18 cellular contexts compared by ENCODE assay signal in the genomic region with DNA sequence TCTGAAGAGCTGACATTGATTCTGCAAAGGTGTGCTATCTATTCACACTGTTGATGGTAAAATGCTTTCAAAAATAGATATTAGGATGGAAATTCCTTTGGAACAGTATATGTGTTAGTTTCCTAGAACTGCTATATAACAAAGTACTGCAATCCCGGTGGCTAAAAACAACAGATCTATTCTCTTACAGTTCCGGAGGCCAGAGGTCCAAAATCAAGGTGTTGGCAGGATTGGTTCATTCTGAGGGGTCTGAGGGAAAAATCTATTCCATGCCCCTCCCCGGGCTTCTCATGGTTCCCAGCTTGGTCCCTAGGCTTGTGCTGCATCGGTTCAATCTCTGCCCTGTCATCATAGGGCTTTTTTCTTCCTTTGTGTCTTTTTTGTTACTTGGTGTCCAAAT.
A peak's percentile ranks its signal among the peaks of the same experiment; 100 is the strongest.
DNase-seq lines count a peak whose midpoint lies in the region; ATAC-seq and TF ChIP-seq lines count a peak whose summit lies in the region.
"Had no signal": no experiment of that assay in that cellular context is flagged by ENCODE, and none has a peak within 500 bp of the region (broad histone marks: within the 10 kb centered on the region; RNA-seq: fewer than 3 reads in every experiment).

No MANE protein-coding gene starts in this region.

- peaks cover 40% of the 10 kb centered on the region for H3K36me3 Mint-ChIP-seq in CD4-positive, CD25-positive, alpha-beta regulatory T cell
- H3K36me3 Mint-ChIP-seq in CD8-positive, alpha-beta T cell, result peaks cover 37% of the 10 kb centered on the region
- H3K36me3 Mint-ChIP-seq in central memory CD8-positive, alpha-beta T cell (ENCODE audit: insufficient read depth), result peaks cover 7% of the 10 kb centered on the region
- H3K36me3 Mint-ChIP-seq in nephron progenitor cell (ENCODE audit: low read depth), result peaks cover 29% of the 10 kb centered on the region

- H3K27me3 ChIP-seq in CD4-positive, CD25-positive, alpha-beta regulatory T cell (ENCODE audit: control insufficient read depth, insufficient read depth, low read length), result no peaks in the 10 kb centered on the region
- H3K27me3 ChIP-seq in CD8-positive, alpha-beta T cell (ENCODE audit: insufficient read depth, low read length), result no peaks in the 10 kb centered on the region
- H3K27me3 ChIP-seq: body of pancreas had no signal

- no peaks in the 10 kb centered on the region for H3K36me3 ChIP-seq in CD4-positive, CD25-positive, alpha-beta regulatory T cell (ENCODE audit: control insufficient read depth, insufficient read depth, low read length)
- H3K36me3 ChIP-seq in CD8-positive, alpha-beta T cell (ENCODE audit: insufficient read depth, low read length), result no peaks in the 10 kb centered on the region
- H3K36me3 ChIP-seq: thoracic aorta had no signal

- H3K27me3 Mint-ChIP-seq in CD4-positive, CD25-positive, alpha-beta regulatory T cell, result no peaks in the 10 kb centered on the region
- no peaks in the 10 kb centered on the region for H3K27me3 Mint-ChIP-seq in CD8-positive, alpha-beta T cell (ENCODE audit: low read depth)
- H3K27me3 Mint-ChIP-seq in central memory CD8-positive, alpha-beta T cell, result no peaks in the 10 kb centered on the region
- peaks cover 3% of the 10 kb centered on the region for H3K27me3 Mint-ChIP-seq in nephron progenitor cell (ENCODE audit: low read depth, poor library complexity)
- H3K27me3 Mint-ChIP-seq: IgD-negative memory B cell had no signal

- peaks cover 49% of the 10 kb centered on the region for H3K4me1 ChIP-seq in CD4-positive, CD25-positive, alpha-beta regulatory T cell (ENCODE audit: control insufficient read depth, insufficient read depth, low read length, poor library complexity, severe bottlenecking)
- peaks cover 49% of the 10 kb centered on the region for H3K4me1 ChIP-seq in CD8-positive, alpha-beta T cell (ENCODE audit: insufficient read depth, low read length)

- no peak for TF ChIP-seq CTCF in CD8-positive, alpha-beta T cell (IDR thresholded peaks at IDR 0.05)
- TF ChIP-seq CTCF in nephron progenitor cell (IDR thresholded peaks at IDR 0.05) (no peak), foreskin fibroblast (IDR thresholded peaks at IDR 0.05; ENCODE audit: low read depth, low read length) (no peak)

- H3K4me3 Mint-ChIP-seq in CD4-positive, CD25-positive, alpha-beta regulatory T cell, result peak overlapping the region in 3 of 4 donors; percentile 7 to 38 (median 15)
- H3K4me3 Mint-ChIP-seq in CD8-positive, alpha-beta T cell, result no peak overlapping the region
- H3K4me3 Mint-ChIP-seq in central memory CD8-positive, alpha-beta T cell, result peak overlapping the region; percentile 36
- no peak overlapping the region for H3K4me3 Mint-ChIP-seq in nephron progenitor cell
- H3K4me3 Mint-ChIP-seq: endodermal cell, IgD-negative memory B cell had no signal

- intact Hi-C loops in CD8-positive, alpha-beta T cell (cut with DNase I, micrococcal nuclease), result loop anchor here in 1 of 2 experiments (2.0 kb wide), 2 partner anchors 13 to 15 kb away; no protein-coding TSS in a partner anchor

- no peak for ATAC-seq in CD4-positive, CD25-positive, alpha-beta regulatory T cell (ENCODE audit: low read depth in 2 of 2)
- ATAC-seq in CD8-positive, alpha-beta T cell, result no peak
- no peak for ATAC-seq in central memory CD8-positive, alpha-beta T cell (replicated peaks; ENCODE audit: extremely low read depth, poor library complexity, severe bottlenecking)
- ATAC-seq in GM19467 (IDR thresholded peaks at IDR 0.05; ENCODE audit: unreplicated experiment), result no peak
- ATAC-seq: body of pancreas, psoas muscle had no signal

- CTCF ChIA-PET in CD8-positive, alpha-beta T cell (lab: Charles Lee), result interaction anchor here (0.8 to 1.7 kb wide), 4 partner anchors 9 to 204 kb away, joined by 3 to 4 read pairs (median 3); no protein-coding TSS in a partner anchor

- no peaks in the 10 kb centered on the region for H3K9me3 ChIP-seq in CD4-positive, CD25-positive, alpha-beta regulatory T cell (ENCODE audit: control insufficient read depth in 2 of 2, low read length in 2 of 2)
- H3K9me3 ChIP-seq in CD8-positive, alpha-beta T cell (ENCODE audit: low read length), result no peaks in the 10 kb centered on the region
- H3K9me3 ChIP-seq: body of pancreas, psoas muscle, thoracic aorta had no signal

- no peak for DNase-seq in CD4-positive, CD25-positive, alpha-beta regulatory T cell
- DNase-seq in CD8-positive, alpha-beta T cell, result no peak
- DNase-seq in central memory CD8-positive, alpha-beta T cell (ENCODE audit: low spot score in 2 of 2), result no peak
- DNase-seq in nephron progenitor cell, result no peak
- no peak for DNase-seq in NCI-H1436 treated with DMSO at 0.1 percent for 48 hours (lab: John Stamatoyannopoulos, UW)
- DNase-seq in foreskin fibroblast, result no peak
- DNase-seq: activated T-cell treated with anti-CD3 and anti-CD28 coated beads, Interleukin-2, amount 50 U/mL, for 48 hours; body of pancreas; DMS79; endodermal cell; mammary epithelial cell; NCI-H1105 treated with DMSO at 0.1 percent for 48 hours; NCI-H2081 treated with DMSO at 0.1 percent for 48 hours; NCI-H446 treated with DMSO at 0.1 percent for 48 hours; psoas muscle had no signal

- H3K27ac ChIP-seq in CD4-positive, CD25-positive, alpha-beta regulatory T cell (ENCODE audit: insufficient read depth, low read length, poor library complexity, severe bottlenecking), result no peak overlapping the region
- no peak overlapping the region for H3K27ac ChIP-seq in CD8-positive, alpha-beta T cell (ENCODE audit: low read depth, low read length)
- H3K27ac ChIP-seq: body of pancreas, psoas muscle had no signal

- H3K4me3 ChIP-seq in CD4-positive, CD25-positive, alpha-beta regulatory T cell (ENCODE audit: low read depth, low read length), result no peak overlapping the region
- no peak overlapping the region for H3K4me3 ChIP-seq in CD8-positive, alpha-beta T cell (ENCODE audit: low read depth, low read length)
- H3K4me3 ChIP-seq in foreskin fibroblast (ENCODE audit: low read depth in 1 of 2, low read length in 2 of 2), result no peak overlapping the region
- H3K4me3 ChIP-seq: body of pancreas, psoas muscle, thoracic aorta had no signal

- POLR2A ChIA-PET in CD8-positive, alpha-beta T cell (lab: Charles Lee), result interaction anchor here (1.7 kb wide), 1 partner anchor 10 kb away, joined by 5 read pairs; no protein-coding TSS in a partner anchor

- H3K27ac Mint-ChIP-seq in CD4-positive, CD25-positive, alpha-beta regulatory T cell, result peak overlapping the region; percentile 63 to 92 (median 72)
- peak overlapping the region; percentile 50 for H3K27ac Mint-ChIP-seq in CD8-positive, alpha-beta T cell
- H3K27ac Mint-ChIP-seq in central memory CD8-positive, alpha-beta T cell (ENCODE audit: low read depth), result peak overlapping the region; percentile 92
- H3K27ac Mint-ChIP-seq in nephron progenitor cell, result peak overlapping the region; percentile 20
- H3K27ac Mint-ChIP-seq: endodermal cell had no signal

- peaks cover 35 to 92% (median 63%) of the 10 kb centered on the region in 4 donors for H3K4me1 Mint-ChIP-seq in CD4-positive, CD25-positive, alpha-beta regulatory T cell
- H3K4me1 Mint-ChIP-seq in CD8-positive, alpha-beta T cell (ENCODE audit: low read depth), result peaks cover 80% of the 10 kb centered on the region
- H3K4me1 Mint-ChIP-seq in central memory CD8-positive, alpha-beta T cell, result peaks cover 66% of the 10 kb centered on the region
- peaks cover 27% of the 10 kb centered on the region for H3K4me1 Mint-ChIP-seq in nephron progenitor cell

- no peaks in the 10 kb centered on the region for H3K9me3 Mint-ChIP-seq in CD4-positive, CD25-positive, alpha-beta regulatory T cell
- no peaks in the 10 kb centered on the region for H3K9me3 Mint-ChIP-seq in CD8-positive, alpha-beta T cell
- no peaks in the 10 kb centered on the region for H3K9me3 Mint-ChIP-seq in central memory CD8-positive, alpha-beta T cell
- H3K9me3 Mint-ChIP-seq in nephron progenitor cell, result no peaks in the 10 kb centered on the region
- H3K9me3 Mint-ChIP-seq: endodermal cell, IgD-negative memory B cell had no signal

Comparison
In these comparisons a context has a peak if more than half of its experiments do, and no peak if none do; other contexts are left out.
1. H3K27ac Mint-ChIP-seq: peak in every context shown above with its lines; median percentile 92 in central memory CD8-positive, alpha-beta T cell; 72 in CD4-positive, CD25-positive, alpha-beta regulatory T cell; 50 in CD8-positive, alpha-beta T cell; 20 in nephron progenitor cell.
2. H3K4me3 Mint-ChIP-seq: peak in CD4-positive, CD25-positive, alpha-beta regulatory T cell (3 of 4) and central memory CD8-positive, alpha-beta T cell (single experiment); none in CD8-positive, alpha-beta T cell (single experiment) and nephron progenitor cell (single experiment).